ENCODE assay signal across 14 cellular contexts in the genomic region with DNA sequence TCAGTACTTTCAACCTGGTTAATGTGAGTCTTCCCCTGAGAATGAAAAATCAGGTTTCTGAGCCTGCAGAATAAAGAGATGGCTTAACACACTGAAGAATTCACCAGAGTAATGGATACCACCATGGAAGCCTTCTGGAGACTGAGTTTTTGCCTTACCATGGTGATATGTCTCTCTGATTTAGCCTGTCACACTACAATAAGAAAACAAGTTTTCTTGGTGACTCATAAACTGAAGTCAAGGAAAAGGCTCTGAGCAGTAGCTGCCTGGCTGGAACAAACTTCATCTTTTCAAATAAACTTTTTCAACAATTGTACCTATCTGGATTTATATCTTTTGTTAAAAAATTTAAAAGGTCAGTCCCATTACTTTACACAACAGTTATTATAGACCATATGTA.
DNase-seq lines count a peak whose midpoint lies in the region; ATAC-seq, FAIRE-seq and TF ChIP-seq lines count a peak whose summit lies in the region.
"Had no signal": no experiment of that assay in that cellular context is flagged by ENCODE, and none has a peak within 500 bp of the region (broad histone marks: within the 10 kb centered on the region; RNA-seq: fewer than 3 reads in every experiment).

No MANE protein-coding gene starts in this region.

- H3K9me3 Mint-ChIP-seq in astrocyte (ENCODE audit: unreplicated experiment), result peaks cover 3% of the 10 kb centered on the region

- H4K20me1 ChIP-seq in astrocyte (ENCODE audit: insufficient read depth, low read length), result peaks cover 41% of the 10 kb centered on the region

- no peak overlapping the region for H2AFZ ChIP-seq in astrocyte (ENCODE audit: low read depth, low read length)

- H3K36me3 ChIP-seq in astrocyte (ENCODE audit: insufficient read depth, low read length) (no peaks in the 10 kb centered on the region), upper lobe of right lung (no peaks in the 10 kb centered on the region), gastroesophageal sphincter (no peaks in the 10 kb centered on the region)

- H3K27me3 ChIP-seq in astrocyte (ENCODE audit: insufficient read depth, low read length) (no peaks in the 10 kb centered on the region), upper lobe of right lung (no peaks in the 10 kb centered on the region), gastroesophageal sphincter (no peaks in the 10 kb centered on the region)

- no peak for TF ChIP-seq POLR2A in gastroesophageal sphincter (IDR thresholded peaks at IDR 0.05)

- peaks cover 11% of the 10 kb centered on the region for H3K36me3 Mint-ChIP-seq in astrocyte (ENCODE audit: low read depth, unreplicated experiment)
- H3K36me3 Mint-ChIP-seq: natural killer cell treated with Interleukin-12 subunit alpha and Interleukin-12 subunit beta and Interleukin-15 and Interleukin-18, amount 100 ng/mL, for 72 hours had no signal

- TF ChIP-seq EP300 in gastroesophageal sphincter (IDR thresholded peaks at IDR 0.05), result no peak

- peaks cover 11% of the 10 kb centered on the region for H3K4me1 ChIP-seq in astrocyte (ENCODE audit: insufficient read depth, low read length)
- H3K4me1 ChIP-seq in upper lobe of right lung, result peaks cover 21% of the 10 kb centered on the region
- H3K4me1 ChIP-seq in gastroesophageal sphincter, result peaks cover 0 to 28% (median 7%) of the 10 kb centered on the region in 3 donors

- ATAC-seq in upper lobe of right lung (no peak), HG02763 (IDR thresholded peaks at IDR 0.05; ENCODE audit: unreplicated experiment) (no peak), gastroesophageal sphincter (no peak)
- ATAC-seq: natural killer cell treated with Interleukin-12 subunit alpha and Interleukin-12 subunit beta and Interleukin-15 and Interleukin-18, amount 100 ng/mL, for 72 hours; stimulated activated naive B cell treated with anti-CD40 and anti-IgM and Interleukin-4, amounts not matched to agents 10 μg/mL and 1 μg/mL and 100 μg/mL, for 72 hours had no signal

- peak overlapping the region; percentile 14 for H3K9ac ChIP-seq in astrocyte (ENCODE audit: low read length)

- H3K4me3 ChIP-seq in astrocyte (ENCODE audit: insufficient read depth, low read depth, low read length) (no peak overlapping the region), fibroblast of villous mesenchyme (ENCODE audit: low read depth, low read length) (no peak overlapping the region), upper lobe of right lung (no peak overlapping the region), gastroesophageal sphincter (no peak overlapping the region)

- peaks cover 74% of the 10 kb centered on the region for H3K79me2 ChIP-seq in astrocyte (ENCODE audit: insufficient read depth, low read length)

- peak overlapping the region; percentile 81 for H3K27ac Mint-ChIP-seq in astrocyte (ENCODE audit: unreplicated experiment)
- H3K27ac Mint-ChIP-seq: activated naive CD8-positive, alpha-beta T cell treated with anti-CD3 and anti-CD28 coated beads for 36 hours; H9; natural killer cell treated with Interleukin-12 subunit alpha and Interleukin-12 subunit beta and Interleukin-15 and Interleukin-18, amount 100 ng/mL, for 72 hours; stimulated activated naive B cell treated with anti-CD40 and anti-IgM and Interleukin-4, amounts not matched to agents 10 μg/mL and 1 μg/mL and 100 μg/mL, for 72 hours had no signal

- DNase-seq in HT1080 (ENCODE audit: low read depth) (peak; percentile 71), astrocyte (ENCODE audit: low read depth) (peak; percentile 83), fibroblast of villous mesenchyme (ENCODE audit: low read depth) (peak; percentile 23), upper lobe of right lung (no peak)
- no peak for DNase-seq in activated effector memory CD4-positive, alpha-beta T cell treated with anti-CD3 and anti-CD28 coated beads, Interleukin-2, amount 50 U/mL, for 16 hours
- DNase-seq: activated naive CD8-positive, alpha-beta T cell treated with anti-CD3 and anti-CD28 coated beads for 36 hours; H9; left colon; NCI-H2171; stimulated activated CD4-positive, alpha-beta T cell treated with anti-CD3 and anti-CD28 coated beads, Interleukin-4, amount 100 ng/mL, for 24 hours; stimulated activated naive B cell treated with anti-CD40 and anti-IgM and Interleukin-4, amounts not matched to agents 10 μg/mL and 1 μg/mL and 100 μg/mL, for 72 hours had no signal

- no peak for FAIRE-seq in astrocyte (lab: Jason Lieb, UNC)

- peak overlapping the region; percentile 32 for H3K4me2 ChIP-seq in astrocyte (ENCODE audit: low read length)

- peaks cover 17% of the 10 kb centered on the region for H3K4me1 Mint-ChIP-seq in astrocyte (ENCODE audit: low read depth, unreplicated experiment)

- intact Hi-C loops in upper lobe of right lung (cut with DNase I), result no loop called here

- H3K4me3 Mint-ChIP-seq in astrocyte (ENCODE audit: unreplicated experiment), result peak overlapping the region; percentile 42
- H3K4me3 Mint-ChIP-seq: activated naive CD8-positive, alpha-beta T cell treated with anti-CD3 and anti-CD28 coated beads for 36 hours; H9; natural killer cell treated with Interleukin-12 subunit alpha and Interleukin-12 subunit beta and Interleukin-15 and Interleukin-18, amount 100 ng/mL, for 72 hours; stimulated activated naive B cell treated with anti-CD40 and anti-IgM and Interleukin-4, amounts not matched to agents 10 μg/mL and 1 μg/mL and 100 μg/mL, for 72 hours had no signal

- H3K27ac ChIP-seq in astrocyte (ENCODE audit: low read depth, low read length) (peak overlapping the region; percentile 58), upper lobe of right lung (peak overlapping the region; percentile 51), gastroesophageal sphincter (peak overlapping the region in 1 of 4 donors; percentile 76)

- TF ChIP-seq CTCF in astrocyte (IDR thresholded peaks at IDR 0.05; ENCODE audit: insufficient read depth, low read depth, low read length) (no peak), fibroblast of villous mesenchyme (IDR thresholded peaks at IDR 0.05; ENCODE audit: insufficient read depth, low read depth, low read length) (no peak), upper lobe of right lung (IDR thresholded peaks at IDR 0.05) (no peak), gastroesophageal sphincter (IDR thresholded peaks at IDR 0.05) (no peak)

- H3K9me3 ChIP-seq in astrocyte (ENCODE audit: insufficient read depth, low read depth, low read length) (peaks cover 3% of the 10 kb centered on the region), upper lobe of right lung (peaks cover 8% of the 10 kb centered on the region), gastroesophageal sphincter (no peaks in the 10 kb centered on the region)

- no peaks in the 10 kb centered on the region for H3K27me3 Mint-ChIP-seq in astrocyte (ENCODE audit: low read depth, unreplicated experiment)

Comparison
In these comparisons a context has a peak if more than half of its experiments do, and no peak if none do; other contexts are left out.
1. DNase-seq: peak in HT1080 (single experiment), astrocyte (single experiment) and fibroblast of villous mesenchyme (single experiment); none in upper lobe of right lung (single experiment) and activated effector memory CD4-positive, alpha-beta T cell treated with anti-CD3 and anti-CD28 coated beads, Interleukin-2, amount 50 U/mL, for 16 hours (single experiment).